Comparison of ENCODE assay signal across 12 cellular contexts in the genomic region with DNA sequence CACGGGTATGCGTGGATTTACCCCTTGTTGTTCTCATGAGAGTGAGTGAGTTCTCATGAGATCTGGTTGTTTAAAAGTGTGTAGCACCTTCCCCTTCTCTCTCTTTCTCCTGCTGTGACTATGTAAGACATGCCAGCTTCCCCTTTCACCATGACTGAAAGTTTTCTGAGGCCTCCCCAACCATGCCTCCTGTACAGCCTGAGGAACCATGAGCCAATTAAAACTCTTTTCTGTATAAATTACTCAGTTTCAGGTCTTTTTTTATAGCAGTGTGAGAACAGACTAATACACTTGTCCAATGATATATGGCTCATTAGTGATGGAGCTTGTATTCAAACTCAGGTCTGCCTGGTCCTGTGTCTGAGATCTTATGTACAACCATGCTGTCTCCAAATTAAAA.
DNase-seq lines count a peak whose midpoint lies in the region; ATAC-seq lines count a peak whose summit lies in the region.
"Had no signal": no experiment of that assay in that cellular context is flagged by ENCODE, and none has a peak within 500 bp of the region (broad histone marks: within the 10 kb centered on the region; RNA-seq: fewer than 3 reads in every experiment).

No MANE protein-coding gene starts in this region.

- no peaks in the 10 kb centered on the region for H3K36me3 Mint-ChIP-seq in stimulated activated memory B cell treated with anti-CD40 and anti-IgM and Interleukin-4, amounts not matched to agents 10 μg/mL and 1 μg/mL and 100 μg/mL, for 72 hours

- ATAC-seq in GM19043 (IDR thresholded peaks at IDR 0.05; ENCODE audit: low read depth, unreplicated experiment) (peak; percentile 94), HG02678 (IDR thresholded peaks at IDR 0.05; ENCODE audit: unreplicated experiment) (peak; percentile 67), HG03460 (IDR thresholded peaks at IDR 0.05; ENCODE audit: unreplicated experiment) (peak; percentile 92), HG02981 (IDR thresholded peaks at IDR 0.05; ENCODE audit: unreplicated experiment) (no peak)
- peak; percentile 68 for ATAC-seq in stimulated activated memory B cell treated with anti-CD40 and anti-IgM and Interleukin-4, amounts not matched to agents 10 μg/mL and 1 μg/mL and 100 μg/mL, for 72 hours
- ATAC-seq in stimulated activated naive CD8-positive, alpha-beta T cell treated with anti-CD3 and anti-CD28 coated beads, Interleukin-15, amount 100 ng/mL, for 72 hours = no peak
- ATAC-seq: stimulated activated naive CD8-positive, alpha-beta T cell treated with anti-CD3 and anti-CD28 coated beads, Interleukin-15, Interleukin-2, amounts not matched to agents 100 U/mL and 50 U/mL, for 24 hours had no signal

- H3K4me1 Mint-ChIP-seq in stimulated activated memory B cell treated with anti-CD40 and anti-IgM and Interleukin-4, amounts not matched to agents 10 μg/mL and 1 μg/mL and 100 μg/mL, for 72 hours = peaks cover 8% of the 10 kb centered on the region
- no peaks in the 10 kb centered on the region for H3K4me1 Mint-ChIP-seq in stimulated activated naive CD8-positive, alpha-beta T cell treated with anti-CD3 and anti-CD28 coated beads, Interleukin-15, amount 100 ng/mL, for 72 hours

- no peak for DNase-seq in NCI-H146 treated with DMSO at 0.1 percent for 48 hours (lab: John Stamatoyannopoulos, UW; ENCODE audit: unreplicated experiment)
- no peak for DNase-seq in stimulated activated naive CD8-positive, alpha-beta T cell treated with anti-CD3 and anti-CD28 coated beads, Interleukin-15, amount 100 ng/mL, for 72 hours
- DNase-seq: activated naive CD4-positive, alpha-beta T cell treated with Interleukin-2 at 50 U/mL for 16 hours; left ventricle myocardium inferior; NCI-H2029 treated with DMSO at 0.1 percent for 48 hours; RPMI8226; stimulated activated naive CD8-positive, alpha-beta T cell treated with anti-CD3 and anti-CD28 coated beads, Interleukin-15, Interleukin-2, amounts not matched to agents 100 U/mL and 50 U/mL, for 24 hours had no signal

- H3K4me3 Mint-ChIP-seq in stimulated activated memory B cell treated with anti-CD40 and anti-IgM and Interleukin-4, amounts not matched to agents 10 μg/mL and 1 μg/mL and 100 μg/mL, for 72 hours = no peak overlapping the region
- H3K4me3 Mint-ChIP-seq in stimulated activated naive CD8-positive, alpha-beta T cell treated with anti-CD3 and anti-CD28 coated beads, Interleukin-15, amount 100 ng/mL, for 72 hours = no peak overlapping the region

- H3K27me3 Mint-ChIP-seq in stimulated activated memory B cell treated with anti-CD40 and anti-IgM and Interleukin-4, amounts not matched to agents 10 μg/mL and 1 μg/mL and 100 μg/mL, for 72 hours = no peaks in the 10 kb centered on the region
- no peaks in the 10 kb centered on the region for H3K27me3 Mint-ChIP-seq in stimulated activated naive CD8-positive, alpha-beta T cell treated with anti-CD3 and anti-CD28 coated beads, Interleukin-15, amount 100 ng/mL, for 72 hours

- H3K9me3 Mint-ChIP-seq in stimulated activated memory B cell treated with anti-CD40 and anti-IgM and Interleukin-4, amounts not matched to agents 10 μg/mL and 1 μg/mL and 100 μg/mL, for 72 hours = no peaks in the 10 kb centered on the region
- H3K9me3 Mint-ChIP-seq in stimulated activated naive CD8-positive, alpha-beta T cell treated with anti-CD3 and anti-CD28 coated beads, Interleukin-15, amount 100 ng/mL, for 72 hours = no peaks in the 10 kb centered on the region

- peak overlapping the region; percentile 62 for H3K27ac Mint-ChIP-seq in stimulated activated memory B cell treated with anti-CD40 and anti-IgM and Interleukin-4, amounts not matched to agents 10 μg/mL and 1 μg/mL and 100 μg/mL, for 72 hours
- H3K27ac Mint-ChIP-seq in stimulated activated naive CD8-positive, alpha-beta T cell treated with anti-CD3 and anti-CD28 coated beads, Interleukin-15, amount 100 ng/mL, for 72 hours = no peak overlapping the region

Comparison
In these comparisons a context has a peak if more than half of its experiments do, and no peak if none do; other contexts are left out.
1. ATAC-seq: peak in GM19043 (single experiment), HG02678 (single experiment), HG03460 (single experiment) and stimulated activated memory B cell treated with anti-CD40 and anti-IgM and Interleukin-4, amounts not matched to agents 10 μg/mL and 1 μg/mL and 100 μg/mL, for 72 hours (single experiment); none in HG02981 (single experiment) and stimulated activated naive CD8-positive, alpha-beta T cell treated with anti-CD3 and anti-CD28 coated beads, Interleukin-15, amount 100 ng/mL, for 72 hours (single experiment).